ENCODE assay signal across 26 cellular contexts in genomic region chr3:124410471-124410870, GRCh38.
DNase-seq lines count a peak whose midpoint lies in the region; ATAC-seq and TF ChIP-seq lines count a peak whose summit lies in the region.
"Had no signal": no experiment of that assay in that cellular context is flagged by ENCODE, and none has a peak within 500 bp of the region (broad histone marks: within the 10 kb centered on the region; RNA-seq: fewer than 3 reads in every experiment).

No MANE protein-coding gene starts in this region.

- TF ChIP-seq CTCF in MCF 10A (IDR thresholded peaks at IDR 0.05; ENCODE audit: unreplicated experiment): no peak
- no peak for TF ChIP-seq CTCF in breast epithelium (IDR thresholded peaks at IDR 0.05)
- no peak for TF ChIP-seq CTCF in ascending aorta (IDR thresholded peaks at IDR 0.05)

- CTCF ChIA-PET in MCF 10A (lab: Yijun Ruan, JAX): no interaction called here

- H3K27ac ChIP-seq in breast epithelium (no peak overlapping the region), ascending aorta (peak overlapping the region; percentile 45 to 69)
- H3K27ac ChIP-seq: 22Rv1, body of pancreas, esophagus muscularis mucosa, gastrocnemius medialis, PC-9, transverse colon had no signal

- no peaks in the 10 kb centered on the region for H3K36me3 ChIP-seq in breast epithelium
- H3K36me3 ChIP-seq in ascending aorta: peaks cover 38 to 52% of the 10 kb centered on the region in 2 donors
- H3K36me3 ChIP-seq: transverse colon had no signal

- peak overlapping the region; percentile 63 for H3K27ac Mint-ChIP-seq in MCF 10A (ENCODE audit: low read depth, unreplicated experiment)
- no peak overlapping the region for H3K27ac Mint-ChIP-seq in activated T-helper 2 cell treated with anti-CD3 and anti-CD28 coated beads, Interferon-gamma antibody, Interleukin-2, Interleukin-4, amounts not matched to agents 10 μg/mL and 5 μg/mL and 100 μg/mL, durations not matched to agents 14 hours and 24 hours and 36 hours
- H3K27ac Mint-ChIP-seq: activated CD8-positive, alpha-beta T cell treated with anti-CD3 and anti-CD28 coated beads for 36 hours; activated naive CD8-positive, alpha-beta T cell treated with anti-CD3 and anti-CD28 coated beads, Interleukin-2, amount 10 ng/mL, durations not matched to agents 7 days and 5 days; B cell; effector memory CD8-positive, alpha-beta T cell; T-cell had no signal

- DNase-seq in MCF 10A (ENCODE audit: unreplicated experiment): peak; percentile 49
- DNase-seq in breast epithelium (ENCODE audit: low spot score in 2 of 2): no peak
- no peak for DNase-seq in ascending aorta (ENCODE audit: low spot score in 2 of 2)
- peak; percentile 48 for DNase-seq in iris pigment epithelial cell (ENCODE audit: low read depth)
- no peak for DNase-seq in activated T-helper 2 cell treated with anti-CD3 and anti-CD28 coated beads, Interferon-gamma antibody, Interleukin-2, Interleukin-4, amounts not matched to agents 10 μg/mL and 5 μg/mL and 100 μg/mL, durations not matched to agents 14 hours and 24 hours and 36 hours (ENCODE audit: low spot score)
- DNase-seq in stimulated activated CD4-positive, alpha-beta T cell treated with anti-CD3 and anti-CD28 coated beads, Interleukin-2, amount 100 ng/mL, for 48 hours: no peak
- DNase-seq in LoVo (ENCODE audit: low spot score): no peak
- DNase-seq: activated CD8-positive, alpha-beta T cell treated with anti-CD3 and anti-CD28 coated beads for 36 hours; activated effector memory CD4-positive, alpha-beta T cell treated with Interleukin-2 at 50 U/mL for 16 hours; activated naive CD8-positive, alpha-beta T cell treated with anti-CD3 and anti-CD28 coated beads, Interleukin-2, amount 10 ng/mL, durations not matched to agents 7 days and 5 days; body of pancreas; effector memory CD8-positive, alpha-beta T cell; gastrocnemius medialis; MM.1S; NCI-H1436; NCI-H510A treated with DMSO at 0.1 percent for 48 hours; PC-9; SHP77 treated with DMSO at 0.1 percent for 48 hours; T-cell; transverse colon had no signal

- intact Hi-C loops in MCF 10A (cut with micrococcal nuclease): no loop called here
- intact Hi-C loops in breast epithelium (cut with DNase I; ENCODE audit: low total_unique reads): no loop called here
- intact Hi-C loops in ascending aorta (cut with DNase I): loop anchor here (2.0 kb wide), 1 partner anchor 28 kb away; no protein-coding TSS in a partner anchor
- intact Hi-C loops in activated T-helper 2 cell treated with anti-CD3 and anti-CD28 coated beads, Interferon-gamma antibody, Interleukin-2, Interleukin-4, amounts not matched to agents 10 μg/mL and 5 μg/mL and 100 μg/mL, durations not matched to agents 14 hours and 24 hours and 36 hours (cut with micrococcal nuclease): no loop called here

- no peak overlapping the region for H3K4me3 ChIP-seq in breast epithelium
- no peak overlapping the region for H3K4me3 ChIP-seq in ascending aorta
- H3K4me3 ChIP-seq: body of pancreas, esophagus muscularis mucosa, gastrocnemius medialis, PC-9, transverse colon had no signal

- TF ChIP-seq POLR2A in breast epithelium (IDR thresholded peaks at IDR 0.05): no peak

- no TSS peak for BruUV-seq in MCF 10A (replicated peaks; lab: Mats Ljungman, UMichigan)

- no peak overlapping the region for H3K4me3 Mint-ChIP-seq in MCF 10A (ENCODE audit: unreplicated experiment)
- no peak overlapping the region for H3K4me3 Mint-ChIP-seq in activated T-helper 2 cell treated with anti-CD3 and anti-CD28 coated beads, Interferon-gamma antibody, Interleukin-2, Interleukin-4, amounts not matched to agents 10 μg/mL and 5 μg/mL and 100 μg/mL, durations not matched to agents 14 hours and 24 hours and 36 hours (ENCODE audit: low read depth)
- H3K4me3 Mint-ChIP-seq: activated CD8-positive, alpha-beta T cell treated with anti-CD3 and anti-CD28 coated beads for 36 hours; activated naive CD8-positive, alpha-beta T cell treated with anti-CD3 and anti-CD28 coated beads, Interleukin-2, amount 10 ng/mL, durations not matched to agents 7 days and 5 days; B cell; effector memory CD8-positive, alpha-beta T cell; T-cell had no signal

- H3K9me3 ChIP-seq in breast epithelium (no peaks in the 10 kb centered on the region), ascending aorta (no peaks in the 10 kb centered on the region)
- H3K9me3 ChIP-seq: body of pancreas, esophagus muscularis mucosa, gastrocnemius medialis, transverse colon had no signal

- no peaks in the 10 kb centered on the region for H3K27me3 ChIP-seq in breast epithelium
- H3K27me3 ChIP-seq in ascending aorta: no peaks in the 10 kb centered on the region
- H3K27me3 ChIP-seq: body of pancreas, esophagus muscularis mucosa, gastrocnemius medialis, transverse colon had no signal

- no peaks in the 10 kb centered on the region for H3K9me3 Mint-ChIP-seq in MCF 10A (ENCODE audit: unreplicated experiment)
- H3K9me3 Mint-ChIP-seq in activated T-helper 2 cell treated with anti-CD3 and anti-CD28 coated beads, Interferon-gamma antibody, Interleukin-2, Interleukin-4, amounts not matched to agents 10 μg/mL and 5 μg/mL and 100 μg/mL, durations not matched to agents 14 hours and 24 hours and 36 hours: no peaks in the 10 kb centered on the region
- H3K9me3 Mint-ChIP-seq: activated CD8-positive, alpha-beta T cell treated with anti-CD3 and anti-CD28 coated beads for 36 hours; activated naive CD8-positive, alpha-beta T cell treated with anti-CD3 and anti-CD28 coated beads, Interleukin-2, amount 10 ng/mL, durations not matched to agents 7 days and 5 days; effector memory CD8-positive, alpha-beta T cell; T-cell had no signal

- POLR2A ChIA-PET in MCF 10A (lab: Yijun Ruan, JAX): no interaction called here

- peaks cover 18% of the 10 kb centered on the region for H3K4me1 Mint-ChIP-seq in MCF 10A (ENCODE audit: insufficient read depth, unreplicated experiment)
- no peaks in the 10 kb centered on the region for H3K4me1 Mint-ChIP-seq in activated T-helper 2 cell treated with anti-CD3 and anti-CD28 coated beads, Interferon-gamma antibody, Interleukin-2, Interleukin-4, amounts not matched to agents 10 μg/mL and 5 μg/mL and 100 μg/mL, durations not matched to agents 14 hours and 24 hours and 36 hours (ENCODE audit: low read depth)
- H3K4me1 Mint-ChIP-seq: activated naive CD8-positive, alpha-beta T cell treated with anti-CD3 and anti-CD28 coated beads, Interleukin-2, amount 10 ng/mL, durations not matched to agents 7 days and 5 days; B cell; T-cell had no signal

- H3K36me3 Mint-ChIP-seq in MCF 10A (ENCODE audit: insufficient read depth, unreplicated experiment): no peaks in the 10 kb centered on the region
- no peaks in the 10 kb centered on the region for H3K36me3 Mint-ChIP-seq in activated T-helper 2 cell treated with anti-CD3 and anti-CD28 coated beads, Interferon-gamma antibody, Interleukin-2, Interleukin-4, amounts not matched to agents 10 μg/mL and 5 μg/mL and 100 μg/mL, durations not matched to agents 14 hours and 24 hours and 36 hours (ENCODE audit: low read depth)
- H3K36me3 Mint-ChIP-seq: activated naive CD8-positive, alpha-beta T cell treated with anti-CD3 and anti-CD28 coated beads, Interleukin-2, amount 10 ng/mL, durations not matched to agents 7 days and 5 days; T-cell had no signal

- ATAC-seq in HG03457 (IDR thresholded peaks at IDR 0.05; ENCODE audit: unreplicated experiment): no peak
- ATAC-seq: activated CD4-positive, CD25-positive, alpha-beta regulatory T cell treated with anti-CD3 and anti-CD28 coated beads, Interleukin-2, amount 50 U/mL, for 24 hours; activated CD8-positive, alpha-beta T cell treated with anti-CD3 and anti-CD28 coated beads for 36 hours; effector memory CD8-positive, alpha-beta T cell; gastrocnemius medialis; T-cell had no signal

- H3K27me3 Mint-ChIP-seq in MCF 10A (ENCODE audit: insufficient read depth, unreplicated experiment): no peaks in the 10 kb centered on the region
- H3K27me3 Mint-ChIP-seq in activated T-helper 2 cell treated with anti-CD3 and anti-CD28 coated beads, Interferon-gamma antibody, Interleukin-2, Interleukin-4, amounts not matched to agents 10 μg/mL and 5 μg/mL and 100 μg/mL, durations not matched to agents 14 hours and 24 hours and 36 hours (ENCODE audit: low read depth): no peaks in the 10 kb centered on the region
- H3K27me3 Mint-ChIP-seq: progenitor cell of endocrine pancreas had no signal

- no peaks in the 10 kb centered on the region for H3K4me1 ChIP-seq in breast epithelium
- peaks cover 0 to 7% of the 10 kb centered on the region in 2 donors for H3K4me1 ChIP-seq in ascending aorta
- H3K4me1 ChIP-seq: gastrocnemius medialis had no signal

Comparison
In these comparisons a context has a peak if more than half of its experiments do, and no peak if none do; other contexts are left out.
1. DNase-seq: peak in MCF 10A (single experiment) and iris pigment epithelial cell (single experiment); none in breast epithelium (0 of 2), ascending aorta (0 of 2), activated T-helper 2 cell treated with anti-CD3 and anti-CD28 coated beads, Interferon-gamma antibody, Interleukin-2, Interleukin-4, amounts not matched to agents 10 μg/mL and 5 μg/mL and 100 μg/mL, durations not matched to agents 14 hours and 24 hours and 36 hours (single experiment), stimulated activated CD4-positive, alpha-beta T cell treated with anti-CD3 and anti-CD28 coated beads, Interleukin-2, amount 100 ng/mL, for 48 hours (0 of 2) and LoVo (single experiment).
2. H3K27ac ChIP-seq: peak in ascending aorta (2 of 2); none in breast epithelium (0 of 2).